ENCODE assay signal across 9 cellular contexts in the genomic region with DNA sequence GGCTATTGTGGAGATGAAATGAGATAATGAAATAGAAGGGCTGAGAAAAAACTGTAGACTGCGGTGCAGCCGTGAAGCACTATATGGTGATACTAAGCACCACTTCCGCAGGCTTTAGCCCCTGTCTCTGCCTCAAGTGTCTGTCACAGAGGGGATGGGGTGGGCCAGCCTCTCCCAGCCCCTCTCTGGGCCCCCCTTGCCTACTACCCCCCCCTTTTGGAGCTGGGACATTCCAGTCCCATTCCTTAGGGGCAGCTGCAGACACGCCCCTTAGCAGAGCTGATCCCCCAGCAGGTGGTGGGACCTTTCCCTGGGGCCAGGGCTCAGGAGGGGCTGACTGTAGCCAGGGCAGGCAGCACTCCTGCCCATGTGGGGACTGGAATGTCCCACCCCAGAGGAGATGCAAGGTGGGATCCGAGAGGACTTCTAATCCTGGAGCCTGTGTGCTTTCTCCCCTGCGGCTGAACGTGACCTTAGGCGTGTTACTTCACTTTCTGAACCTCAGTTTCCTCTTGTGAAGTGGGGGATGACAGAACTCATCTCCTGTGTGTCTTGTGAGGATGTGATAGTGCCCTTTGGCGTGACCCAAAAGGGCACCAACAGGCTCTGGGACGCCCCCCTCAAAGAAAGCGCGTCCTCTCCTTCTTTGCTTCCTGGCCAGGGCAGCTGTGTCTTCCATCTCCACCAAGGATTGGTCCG. TPM values are rescaled to one million over a fixed set of nuclear protein-coding genes. Genes with fewer than 3 reads are reported as not detected.
DNase-seq lines count a peak whose midpoint lies in the region; ATAC-seq, FAIRE-seq and TF ChIP-seq lines count a peak whose summit lies in the region.
"Had no signal": no experiment of that assay in that cellular context is flagged by ENCODE, and none has a peak within 500 bp of the region (broad histone marks: within the 10 kb centered on the region; RNA-seq: fewer than 3 reads in every experiment).

No MANE protein-coding gene starts in this region.

- peak overlapping the region; percentile 92 for H3K4me2 ChIP-seq in OCI-LY7 (ENCODE audit: low read length)

- H4K20me1 ChIP-seq in OCI-LY7 (ENCODE audit: insufficient read depth, low read length), result no peaks in the 10 kb centered on the region

- peaks cover 60% of the 10 kb centered on the region for H3K79me2 ChIP-seq in OCI-LY7 (ENCODE audit: insufficient read depth, low read depth, low read length)

- no peak for TF ChIP-seq POLR2A in GM12892 (IDR thresholded peaks at IDR 0.05; ENCODE audit: low read depth, low read length)

- 28 to 53% (median 36%) methylated on average over 13 of the region's 13 CpGs for WGBS in psoas muscle, 3 donors

- H3K27me3 ChIP-seq in psoas muscle (ENCODE audit: insufficient read depth in 3 of 3, low read length in 2 of 3), result peaks cover 0 to 62% (median 15%) of the 10 kb centered on the region in 3 donors
- H3K27me3 ChIP-seq: thyroid gland had no signal

- no peak for TF ChIP-seq CTCF in OCI-LY7 (conservative IDR thresholded peaks at IDR 0.05; ENCODE audit: low read length)
- no peak for TF ChIP-seq CTCF in epithelial cell of proximal tubule (conservative IDR thresholded peaks at IDR 0.05; ENCODE audit: low read depth, low read length)
- TF ChIP-seq CTCF in psoas muscle (IDR thresholded peaks at IDR 0.05), result no peak

- H3K36me3 ChIP-seq in OCI-LY7 (ENCODE audit: insufficient read depth, low read length) (peaks cover 28% of the 10 kb centered on the region), psoas muscle (ENCODE audit: insufficient read depth in 1 of 2, low read depth in 1 of 2) (no peaks in the 10 kb centered on the region)
- H3K36me3 ChIP-seq: thyroid gland had no signal

- ATAC-seq in psoas muscle, result no peak

- peaks cover 59% of the 10 kb centered on the region for H3K4me1 ChIP-seq in OCI-LY7 (ENCODE audit: insufficient read depth, low read length, poor library complexity, severe bottlenecking)
- peaks cover 10% of the 10 kb centered on the region for H3K4me1 ChIP-seq in psoas muscle

- H3K9me2 ChIP-seq in OCI-LY7 (ENCODE audit: insufficient read depth, low read length), result no peaks in the 10 kb centered on the region

- peak overlapping the region; percentile 95 for H3K4me3 ChIP-seq in OCI-LY7 (ENCODE audit: low read depth, low read length, poor library complexity, severe bottlenecking)
- peak overlapping the region; percentile 70 for H3K4me3 ChIP-seq in epithelial cell of proximal tubule (ENCODE audit: low read depth, low read length)
- H3K4me3 ChIP-seq in psoas muscle, result peak overlapping the region; percentile 64

- DNase-seq in GM12892 (ENCODE audit: insufficient read length), result no peak
- DNase-seq in OCI-LY7 (ENCODE audit: low spot score), result peak; percentile 59
- DNase-seq in epithelial cell of proximal tubule (ENCODE audit: low read depth), result no peak
- DNase-seq in psoas muscle, result no peak
- no peak for DNase-seq in effector CD8-positive, alpha-beta T cell (lab: John Stamatoyannopoulos, UW)
- no peak for DNase-seq in KBM-7
- DNase-seq in SIG-M5 treated with dmso at 0.1 percent for 504 hours (lab: John Stamatoyannopoulos, UW; ENCODE audit: unreplicated experiment), result no peak
- DNase-seq: hippocampal formation, thyroid gland had no signal

- FAIRE-seq in GM12892 (lab: Jason Lieb, UNC), result peak; percentile 67

- peak overlapping the region; percentile 90 for H3K27ac ChIP-seq in OCI-LY7 (ENCODE audit: low read depth, low read length, poor library complexity, severe bottlenecking)
- peak overlapping the region; percentile 2 for H3K27ac ChIP-seq in psoas muscle
- H3K27ac ChIP-seq: thyroid gland had no signal

- in situ Hi-C loops in KBM-7 (cut with MboI; ENCODE audit: low pct_unique_long_range_greater_than_20kb, low sequenced_read_pairs), result no loop called here

- POLR2A ChIA-PET in OCI-LY7 (lab: Charles Lee), result interaction anchor here (0.5 to 1.8 kb wide), 5 partner anchors 32 to 1101 kb away, joined by 4 to 7 read pairs (median 5); partner anchors contain the start of gene NHP2

- CTCF ChIA-PET in OCI-LY7 (lab: Charles Lee; ENCODE audit: unreplicated experiment), result interaction anchor here (0.6 kb wide), 2 partner anchors 22 to 38 kb away, joined by 3 to 4 read pairs; no protein-coding TSS in a partner anchor

- H3K9me3 ChIP-seq in OCI-LY7 (ENCODE audit: low read length) (no peaks in the 10 kb centered on the region; the same call in 1 of the 2 replicates), psoas muscle (no peaks in the 10 kb centered on the region)
- H3K9me3 ChIP-seq: thyroid gland had no signal

- intact Hi-C loops in OCI-LY7 (cut with micrococcal nuclease; ENCODE audit: unreplicated experiment), result loop anchor here (2.0 to 10.0 kb wide), 3 partner anchors 16 to 1690 kb away; partner anchors contain the start of genes DOK3, MGAT4B and RMND5B
- intact Hi-C loops in psoas muscle (cut with DNase I), result loop anchor here in 1 of 2 donors (2.0 to 5.0 kb wide), 2 partner anchors 38 to 48 kb away; no protein-coding TSS in a partner anchor

- H2AFZ ChIP-seq in OCI-LY7 (ENCODE audit: low read length), result no peak overlapping the region

- TSS peak; percentile 59 for BruUV-seq in OCI-LY7 (replicated peaks; lab: Mats Ljungman, UMichigan)

RNA-seq across cellular contexts. Expression of gene N4BP3, which starts 2.0 kb away (rescaled TPM):
- 3.5 TPM for polyA plus RNA-seq in GM12892 (2012; ENCODE audit: missing spikeins)
- total RNA-seq in OCI-LY7 (2014; rRNA removed; shearing (Covaris generic)), result 23.7 and 28.3 TPM in 2 replicates
- total RNA-seq in OCI-LY7 (2022), result 22.3 and 26.1 TPM in 2 replicates
- total RNA-seq in epithelial cell of proximal tubule, result 3.1 and 4.3 TPM in 2 replicates
- total RNA-seq in psoas muscle, result 1 to 10 TPM; 1.6 to 3.7 (median 3.2) TPM
- 1 to 10 TPM; 2.2 to 4.0 (median 2.3) TPM for polyA plus RNA-seq in psoas muscle

RNA-seq across cellular contexts. Expression of gene RMND5B, which starts 15.5 kb away (rescaled TPM):
- 21.9 TPM for polyA plus RNA-seq in GM12892 (2012; ENCODE audit: missing spikeins)
- 54.2 and 68.3 TPM in 2 replicates for total RNA-seq in OCI-LY7 (2014; rRNA removed; shearing (Covaris generic))
- total RNA-seq in OCI-LY7 (2022) (63.2 and 63.7 TPM in 2 replicates), epithelial cell of proximal tubule (23.4 and 31.5 TPM in 2 replicates), psoas muscle (10 to 100 TPM; 48.0 to 54.9 (median 50.8) TPM)
- polyA plus RNA-seq in psoas muscle, result 10 to 100 TPM; 43.5 to 80.2 (median 55.9) TPM

RNA-seq across cellular contexts. Expression of gene NHP2, which starts 38.4 kb away (rescaled TPM):
- 162 TPM for polyA plus RNA-seq in GM12892 (2012; ENCODE audit: missing spikeins)
- 309 and 344 TPM in 2 replicates for total RNA-seq in OCI-LY7 (2014; rRNA removed; shearing (Covaris generic))
- 183 and 216 TPM in 2 replicates for total RNA-seq in OCI-LY7 (2022)
- 392 and 572 TPM in 2 replicates for total RNA-seq in epithelial cell of proximal tubule
- total RNA-seq in psoas muscle, result 100 to 1,000 TPM in 2 of 4 donors, 10 to 100 TPM in 2; 86.9 to 131 (median 96.0) TPM
- 100 to 1,000 TPM; 132 to 301 (median 147) TPM for polyA plus RNA-seq in psoas muscle
